In the genomic region with DNA sequence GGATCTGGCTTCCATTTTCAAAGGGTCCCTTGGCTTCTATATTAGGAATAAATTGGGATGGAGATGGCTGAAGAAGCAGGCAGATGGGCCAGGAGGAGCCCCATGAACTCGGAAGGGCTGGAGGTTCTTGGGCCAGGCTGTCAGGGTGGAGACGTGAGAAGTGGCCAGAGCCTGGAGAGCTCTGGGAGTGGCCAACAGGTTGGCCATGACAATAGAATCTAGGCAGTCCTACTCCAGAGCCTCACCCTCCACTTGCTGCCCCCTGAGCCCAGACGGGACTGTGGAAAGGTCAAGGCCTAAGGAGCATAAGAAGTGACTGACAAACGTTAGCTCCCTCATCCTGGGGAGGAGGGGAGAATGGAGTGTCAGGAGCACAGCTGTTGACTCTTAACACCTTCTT, we compare ENCODE assay signal across 24 cellular contexts.
"Had no signal": no experiment of that assay in that cellular context is flagged by ENCODE, and none has a peak within 500 bp of the region (broad histone marks: within the 10 kb centered on the region; RNA-seq: fewer than 3 reads in every experiment).

No MANE protein-coding gene starts in this region.

- DNase-seq: colonic mucosa; dermis blood vessel endothelial cell; effector memory CD4-positive, alpha-beta T cell; erythroblast; esophagus squamous epithelium; foreskin melanocyte; left cardiac atrium; left lung; mesenchymal stem cell; natural killer cell; pancreas; right lobe of liver; stimulated activated CD4-positive, alpha-beta T cell treated with anti-CD3 and anti-CD28 coated beads, Interleukin-2, amount 100 ng/mL, for 24 hours; stimulated activated CD4-positive, alpha-beta T cell treated with anti-CD3 and anti-CD28 coated beads, Interleukin-4, amount 100 ng/mL, for 24 hours; stimulated activated naive CD8-positive, alpha-beta T cell treated with anti-CD3 and anti-CD28 coated beads, Interleukin-15, Interleukin-2, amounts not matched to agents 100 U/mL and 50 U/mL, for 24 hours; substantia nigra; testis had no signal

- H3K36me3 ChIP-seq: colonic mucosa, esophagus squamous epithelium, left lung, neutrophil, pancreas, right lobe of liver, tibial artery had no signal

- H3K27me3 Mint-ChIP-seq: central memory CD8-positive, alpha-beta T cell had no signal

- H3K27me3 ChIP-seq: colonic mucosa, pancreas, right lobe of liver, testis, tibial artery had no signal

- H3K27ac ChIP-seq: colonic mucosa, esophagus squamous epithelium, left lung, neutrophil, pancreas, right lobe of liver, testis, tibial artery had no signal

- H3K4me1 ChIP-seq: colonic mucosa, left lung, pancreas, right lobe of liver, testis, tibial artery had no signal

- ATAC-seq: left cardiac atrium; left lung; natural killer cell; pancreas; stimulated activated naive CD8-positive, alpha-beta T cell treated with anti-CD3 and anti-CD28 coated beads, Interleukin-15, Interleukin-2, amounts not matched to agents 100 U/mL and 50 U/mL, for 24 hours had no signal

- H3K9me3 Mint-ChIP-seq: central memory CD8-positive, alpha-beta T cell; natural killer cell; stimulated activated effector memory CD8-positive, alpha-beta T cell treated with anti-CD3 and anti-CD28 coated beads, Interleukin-12 subunit alpha, Interleukin-12 subunit beta, amount 100 ng/mL, for 72 hours; type B pancreatic cell had no signal

- H3K36me3 Mint-ChIP-seq: natural killer cell; stimulated activated effector memory CD8-positive, alpha-beta T cell treated with anti-CD3 and anti-CD28 coated beads, Interleukin-12 subunit alpha, Interleukin-12 subunit beta, amount 100 ng/mL, for 72 hours; type B pancreatic cell had no signal

- H3K9me3 ChIP-seq: colonic mucosa, esophagus squamous epithelium, left lung, neutrophil, pancreas, right lobe of liver, testis, tibial artery had no signal

- H3K4me1 Mint-ChIP-seq: central memory CD8-positive, alpha-beta T cell; natural killer cell; stimulated activated effector memory CD8-positive, alpha-beta T cell treated with anti-CD3 and anti-CD28 coated beads, Interleukin-12 subunit alpha, Interleukin-12 subunit beta, amount 100 ng/mL, for 72 hours had no signal

- H3K4me3 Mint-ChIP-seq: central memory CD8-positive, alpha-beta T cell; natural killer cell; stimulated activated effector memory CD8-positive, alpha-beta T cell treated with anti-CD3 and anti-CD28 coated beads, Interleukin-12 subunit alpha, Interleukin-12 subunit beta, amount 100 ng/mL, for 72 hours; type B pancreatic cell had no signal

- H3K27ac Mint-ChIP-seq: natural killer cell; progenitor cell of endocrine pancreas; stimulated activated effector memory CD8-positive, alpha-beta T cell treated with anti-CD3 and anti-CD28 coated beads, Interleukin-12 subunit alpha, Interleukin-12 subunit beta, amount 100 ng/mL, for 72 hours; type B pancreatic cell had no signal

- H3K4me3 ChIP-seq: colonic mucosa, esophagus squamous epithelium, left lung, pancreas, right lobe of liver, smooth muscle cell, testis, tibial artery had no signal
